Comparison of ENCODE assay signal across 8 cellular contexts in the genomic region with DNA sequence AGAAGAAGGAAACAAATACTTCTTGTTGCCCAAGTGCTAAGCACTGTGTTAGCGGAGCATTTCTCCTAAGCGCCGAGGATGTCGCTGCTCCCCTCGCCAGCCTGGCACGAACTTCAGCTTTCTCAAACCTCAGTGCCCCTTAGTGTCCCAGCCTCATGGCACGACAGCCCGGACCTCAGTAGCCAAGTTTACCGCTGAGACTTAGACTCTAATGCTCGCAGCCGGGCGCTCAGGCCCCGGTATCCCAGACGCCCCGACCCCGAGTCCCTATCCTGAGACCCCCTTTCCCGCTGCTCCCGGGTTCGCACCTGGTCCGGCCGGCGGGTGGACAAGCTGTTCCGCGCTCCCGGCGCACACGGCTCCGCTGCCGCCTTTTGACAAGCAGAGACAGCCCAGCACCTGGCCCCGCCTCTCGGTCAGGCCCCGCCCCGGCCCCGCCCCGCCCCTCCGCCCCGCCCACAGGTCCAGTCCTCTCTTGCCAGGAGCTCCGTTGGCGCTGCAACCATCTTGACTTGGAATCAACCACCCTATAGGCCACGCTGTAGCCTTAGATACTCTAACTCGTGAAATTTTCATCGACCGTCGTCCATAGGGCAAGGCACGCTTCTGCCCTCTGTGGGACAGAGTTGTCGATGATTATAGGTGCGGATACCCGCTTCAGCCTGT. TPM values are rescaled to one million over a fixed set of nuclear protein-coding genes. Genes with fewer than 3 reads are reported as not detected.
DNase-seq lines count a peak whose midpoint lies in the region; ATAC-seq and TF ChIP-seq lines count a peak whose summit lies in the region.

A gene (minus strand): TSS at position 348 of the 666 bp plus-strand sequence. CDS start 25,881 bp downstream, outside the sequence.

- WGBS in lower leg skin, 2 donors = 1% methylated on average over 22 to 37 of the region's 48 CpGs

- TF ChIP-seq POLR2A in lower leg skin (IDR thresholded peaks at IDR 0.05) = no peak

- H3K27me3 ChIP-seq in dorsolateral prefrontal cortex = peaks cover 0 to 78% (median 34%) of the 10 kb centered on the region in 45 donors

- peak within 1 kb of the TSS; percentile 84 for H3K4me3 Mint-ChIP-seq in activated CD4-positive, alpha-beta T cell treated with anti-CD3 and anti-CD28 coated beads, Interleukin-2, amount 10 ng/mL, durations not matched to agents 7 days and 5 days

- POLR2A ChIA-PET in activated CD4-positive, alpha-beta T cell treated with anti-CD3 and anti-CD28 coated beads, Interleukin-2, amount 10 ng/mL, durations not matched to agents 7 days and 5 days (lab: Charles Lee) = interaction anchor here (0.6 to 1.5 kb wide), 2 partner anchors 21 to 649 kb away, joined by 4 to 5 read pairs; no protein-coding TSS in a partner anchor

- TF ChIP-seq CTCF in dorsolateral prefrontal cortex (IDR thresholded peaks at IDR 0.05 in 54 of 56, conservative IDR thresholded peaks at IDR 0.05 in 2 of 56; ENCODE audit: low read depth in 1 of 56, partially characterized antibody in 56 of 56) (peak in 6 of 56 donors; percentile 5 to 18 (median 12)), lower leg skin (IDR thresholded peaks at IDR 0.05) (no peak)

- no peaks in the 10 kb centered on the region for H3K9me3 Mint-ChIP-seq in activated CD4-positive, alpha-beta T cell treated with anti-CD3 and anti-CD28 coated beads, Interleukin-2, amount 10 ng/mL, durations not matched to agents 7 days and 5 days

- ATAC-seq in GM19023 (IDR thresholded peaks at IDR 0.05; ENCODE audit: unreplicated experiment) = peak; percentile 75
- ATAC-seq in HG03354 (IDR thresholded peaks at IDR 0.05; ENCODE audit: poor library complexity, severe bottlenecking, unreplicated experiment) = peak; percentile 78

- CTCF ChIA-PET in activated CD4-positive, alpha-beta T cell treated with anti-CD3 and anti-CD28 coated beads, Interleukin-2, amount 10 ng/mL, durations not matched to agents 7 days and 5 days (lab: Charles Lee) = interaction anchor here (0.6 to 14.6 kb wide), 11 partner anchors 8 to 293 kb away, joined by 3 to 170 read pairs (median 3); no protein-coding TSS in a partner anchor

- DNase-seq in AG08396 (ENCODE audit: low spot score) (peak; percentile 94), NCI-H524 treated with DMSO at 0.1 percent for 48 hours (lab: John Stamatoyannopoulos, UW) (peak; percentile 28), dorsolateral prefrontal cortex (peak in 2 of 10 donors; percentile 12 to 74), lower leg skin (ENCODE audit: low spot score in 2 of 2) (peak; percentile 76 to 95)
- DNase-seq in activated CD4-positive, alpha-beta T cell treated with anti-CD3 and anti-CD28 coated beads, Interleukin-2, amount 10 ng/mL, durations not matched to agents 7 days and 5 days = peak; percentile 73
- peak; percentile 31 to 61 (median 40) for DNase-seq in stimulated activated CD4-positive, alpha-beta T cell treated with anti-CD3 and anti-CD28 coated beads, TNF-alpha, amount 100 ng/mL, for 1 hour (ENCODE audit: low read depth in 3 of 3, low spot score in 1 of 3)

- peak within 1 kb of the TSS; percentile 8 to 72 (median 53) for H3K4me3 ChIP-seq in dorsolateral prefrontal cortex
- H3K4me3 ChIP-seq in lower leg skin (ENCODE audit: low read depth, poor library complexity, severe bottlenecking) = peak within 1 kb of the TSS; percentile 32

- H3K4me1 Mint-ChIP-seq in activated CD4-positive, alpha-beta T cell treated with anti-CD3 and anti-CD28 coated beads, Interleukin-2, amount 10 ng/mL, durations not matched to agents 7 days and 5 days = peaks cover 52% of the 10 kb centered on the region

- intact Hi-C loops in dorsolateral prefrontal cortex (cut with DNase I) = no loop called here
- intact Hi-C loops in lower leg skin (cut with DNase I; ENCODE audit: low total_unique reads) = no loop called here

- H3K27ac ChIP-seq in dorsolateral prefrontal cortex = peak within 1 kb of the TSS in 1 of 59 donors; percentile 27

- peaks cover 34% of the 10 kb centered on the region for H3K27me3 Mint-ChIP-seq in activated CD4-positive, alpha-beta T cell treated with anti-CD3 and anti-CD28 coated beads, Interleukin-2, amount 10 ng/mL, durations not matched to agents 7 days and 5 days

- no peaks in the 10 kb centered on the region for H3K36me3 Mint-ChIP-seq in activated CD4-positive, alpha-beta T cell treated with anti-CD3 and anti-CD28 coated beads, Interleukin-2, amount 10 ng/mL, durations not matched to agents 7 days and 5 days (ENCODE audit: low read depth)

- peak within 1 kb of the TSS; percentile 78 for H3K27ac Mint-ChIP-seq in activated CD4-positive, alpha-beta T cell treated with anti-CD3 and anti-CD28 coated beads, Interleukin-2, amount 10 ng/mL, durations not matched to agents 7 days and 5 days

RNA-seq across cellular contexts. Expression of the gene that starts here (rescaled TPM):
- total RNA-seq in activated CD4-positive, alpha-beta T cell treated with anti-CD3 and anti-CD28 coated beads, Interleukin-2, amount 10 ng/mL, durations not matched to agents 7 days and 5 days = 10 to 100 TPM; 16.4 to 17.3 TPM
- 1 to 10 TPM in 18 of 120 experiments, under 1 TPM in 96, not detected in 6; 0.12 to 2.9 (median 0.42) TPM for total RNA-seq in dorsolateral prefrontal cortex
- total RNA-seq in lower leg skin = 10 to 100 TPM; 35.9 to 58.1 (median 39.4) TPM

Comparison
In these comparisons a context has a peak if more than half of its experiments do, and no peak if none do; other contexts are left out.
1. RNA of the gene that starts here (total RNA-seq): 35.9 to 58.1 TPM in lower leg skin and 16.4 to 17.3 TPM in activated CD4-positive, alpha-beta T cell treated with anti-CD3 and anti-CD28 coated beads, Interleukin-2, amount 10 ng/mL, durations not matched to agents 7 days and 5 days; 0.12 to 2.9 TPM in dorsolateral prefrontal cortex; every median in the first group is over 4 times any median in the second.